Comparison of ENCODE assay signal across 29 cellular contexts in the genomic region with DNA sequence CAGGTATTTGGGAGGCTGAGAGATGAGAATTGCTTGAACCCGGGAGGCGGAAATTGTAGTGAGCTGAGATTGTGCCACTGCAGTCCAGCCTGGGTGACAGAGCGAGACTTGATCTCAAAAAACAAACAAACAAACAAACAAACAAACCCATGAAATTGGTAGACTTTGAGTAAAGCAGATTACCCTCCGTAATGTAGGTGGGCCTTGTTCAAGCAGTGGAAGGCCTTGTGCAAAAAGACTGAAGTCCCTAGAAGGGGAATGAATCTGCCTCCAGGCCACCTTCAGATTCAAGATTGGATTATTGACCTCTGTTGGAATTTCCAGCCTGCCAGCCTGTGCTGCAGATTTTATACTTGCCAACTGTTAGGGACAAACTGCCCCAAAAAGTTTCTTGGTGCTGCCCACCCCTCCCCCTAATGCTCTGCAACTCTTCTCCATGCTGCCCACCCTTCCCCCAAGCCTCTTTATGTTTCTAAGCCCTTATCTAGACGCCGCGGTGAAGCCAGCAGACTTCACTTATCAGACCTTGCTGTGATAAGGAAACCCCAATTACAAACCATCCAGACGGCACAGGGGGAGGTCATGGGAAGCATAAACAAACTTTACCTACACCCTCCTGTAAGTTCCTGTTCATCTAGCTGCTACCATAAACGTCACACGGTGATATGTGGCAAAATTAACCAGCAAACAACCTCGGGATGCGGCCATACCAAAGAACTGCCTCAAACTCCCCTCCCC. TPM values are rescaled to one million over a fixed set of nuclear protein-coding genes. Genes with fewer than 3 reads are reported as not detected.
DNase-seq lines count a peak whose midpoint lies in the region; ATAC-seq and TF ChIP-seq lines count a peak whose summit lies in the region.
"Had no signal": no experiment of that assay in that cellular context is flagged by ENCODE, and none has a peak within 500 bp of the region (broad histone marks: within the 10 kb centered on the region; RNA-seq: fewer than 3 reads in every experiment).

No MANE protein-coding gene starts in this region.

- CTCF ChIA-PET in Caco-2 (lab: Charles Lee): no interaction called here
- CTCF ChIA-PET in CD8-positive, alpha-beta T cell (lab: Charles Lee): no interaction called here

- H3K36me3 ChIP-seq in Caco-2 (ENCODE audit: control insufficient read depth, insufficient read depth, low read length) (no peaks in the 10 kb centered on the region), sigmoid colon (no peaks in the 10 kb centered on the region)
- no peaks in the 10 kb centered on the region for H3K36me3 ChIP-seq in CD8-positive, alpha-beta T cell (ENCODE audit: insufficient read depth, low read length)
- H3K36me3 ChIP-seq: breast epithelium had no signal

- TF ChIP-seq POLR2A in sigmoid colon (IDR thresholded peaks at IDR 0.05): no peak

- no peak for DNase-seq in Caco-2
- peak; percentile 70 for DNase-seq in NCI-H226
- peak; percentile 53 for DNase-seq in choroid plexus epithelial cell (ENCODE audit: low read depth)
- no peak for DNase-seq in nephron progenitor cell
- no peak for DNase-seq in CD8-positive, alpha-beta T cell
- DNase-seq in sigmoid colon: no peak
- DNase-seq in activated T-cell treated with anti-CD3 and anti-CD28 coated beads, Interleukin-2, amount 50 U/mL, for 1 hour: no peak
- no peak for DNase-seq in NCI-H524 treated with DMSO at 0.1 percent for 48 hours (lab: John Stamatoyannopoulos, UW)
- DNase-seq: activated CD4-positive, alpha-beta T cell treated with anti-CD3 and anti-CD28 coated beads, Interleukin-2, amount 50 U/mL, for 1 hour; activated CD8-positive, alpha-beta memory T cell treated with anti-CD3 and anti-CD28 coated beads, Interleukin-2, amount 50 U/mL, for 48 hours; activated effector memory CD4-positive, alpha-beta T cell treated with anti-CD3 and anti-CD28 coated beads, Interleukin-2, amount 50 U/mL, for 16 hours; head of caudate nucleus; NCI-H1092; NCI-H2029; NCI-H446 treated with DMSO at 0.1 percent for 48 hours; NK-92 treated with Interleukin-12 subunit alpha and Interleukin-12 subunit beta, amount 100 ng/mL, for 24 hours; substantia nigra had no signal

- H3K4me1 ChIP-seq in Caco-2: peaks cover 15% of the 10 kb centered on the region
- no peaks in the 10 kb centered on the region for H3K4me1 ChIP-seq in CD8-positive, alpha-beta T cell (ENCODE audit: insufficient read depth, low read length)
- no peaks in the 10 kb centered on the region for H3K4me1 ChIP-seq in sigmoid colon
- H3K4me1 ChIP-seq: breast epithelium, parathyroid adenoma had no signal

- H3K27ac Mint-ChIP-seq in Caco-2 (ENCODE audit: unreplicated experiment) (peak overlapping the region; percentile 42), nephron progenitor cell (peak overlapping the region; percentile 24)
- no peak overlapping the region for H3K27ac Mint-ChIP-seq in CD8-positive, alpha-beta T cell
- H3K27ac Mint-ChIP-seq: nephron had no signal

- no peaks in the 10 kb centered on the region for H3K36me3 Mint-ChIP-seq in Caco-2 (ENCODE audit: insufficient read depth, unreplicated experiment)
- H3K36me3 Mint-ChIP-seq in nephron progenitor cell (ENCODE audit: low read depth): peaks cover under 1% of the 10 kb centered on the region
- no peaks in the 10 kb centered on the region for H3K36me3 Mint-ChIP-seq in CD8-positive, alpha-beta T cell

- no peaks in the 10 kb centered on the region for H3K9me3 Mint-ChIP-seq in Caco-2 (ENCODE audit: unreplicated experiment)
- peaks cover 3% of the 10 kb centered on the region for H3K9me3 Mint-ChIP-seq in nephron progenitor cell
- no peaks in the 10 kb centered on the region for H3K9me3 Mint-ChIP-seq in CD8-positive, alpha-beta T cell
- H3K9me3 Mint-ChIP-seq: nephron had no signal

- H3K27me3 Mint-ChIP-seq in Caco-2 (ENCODE audit: insufficient read depth, unreplicated experiment): no peaks in the 10 kb centered on the region
- no peaks in the 10 kb centered on the region for H3K27me3 Mint-ChIP-seq in nephron progenitor cell (ENCODE audit: low read depth, poor library complexity)
- H3K27me3 Mint-ChIP-seq in CD8-positive, alpha-beta T cell (ENCODE audit: low read depth): peaks cover 28% of the 10 kb centered on the region

- TF ChIP-seq CTCF in Caco-2 (IDR thresholded peaks at IDR 0.05; ENCODE audit: insufficient read depth in 1 of 2, low read depth in 1 of 2, low read length in 1 of 2, severe bottlenecking in 1 of 2, unreplicated experiment in 1 of 2) (no peak), choroid plexus epithelial cell (conservative IDR thresholded peaks at IDR 0.05; ENCODE audit: low read depth, low read length) (no peak), nephron progenitor cell (IDR thresholded peaks at IDR 0.05) (no peak), sigmoid colon (IDR thresholded peaks at IDR 0.05) (no peak)
- TF ChIP-seq CTCF in CD8-positive, alpha-beta T cell (IDR thresholded peaks at IDR 0.05): no peak

- no peak for TF ChIP-seq EP300 in sigmoid colon (IDR thresholded peaks at IDR 0.05)

- H3K4me1 Mint-ChIP-seq in Caco-2 (ENCODE audit: low read depth, unreplicated experiment) (peaks cover 15% of the 10 kb centered on the region), nephron progenitor cell (peaks cover 20% of the 10 kb centered on the region)
- peaks cover 5% of the 10 kb centered on the region for H3K4me1 Mint-ChIP-seq in CD8-positive, alpha-beta T cell (ENCODE audit: low read depth)

- no peak overlapping the region for H3K4me3 ChIP-seq in Caco-2 (ENCODE audit: low read depth, low read length)
- H3K4me3 ChIP-seq in choroid plexus epithelial cell (ENCODE audit: low read depth, low read length): no peak overlapping the region
- no peak overlapping the region for H3K4me3 ChIP-seq in CD8-positive, alpha-beta T cell (ENCODE audit: low read depth, low read length)
- no peak overlapping the region for H3K4me3 ChIP-seq in sigmoid colon
- H3K4me3 ChIP-seq: breast epithelium had no signal

- intact Hi-C loops in Caco-2 (cut with micrococcal nuclease; ENCODE audit: unreplicated experiment) (no loop called here), sigmoid colon (cut with DNase I) (no loop called here)
- intact Hi-C loops in CD8-positive, alpha-beta T cell (cut with DNase I, micrococcal nuclease): no loop called here

- no TSS peak for BruUV-seq in Caco-2 (replicated peaks; lab: Mats Ljungman, UMichigan)

- H3K4me3 Mint-ChIP-seq in Caco-2 (ENCODE audit: unreplicated experiment) (peak overlapping the region; percentile 51), nephron progenitor cell (no peak overlapping the region)
- no peak overlapping the region for H3K4me3 Mint-ChIP-seq in CD8-positive, alpha-beta T cell
- H3K4me3 Mint-ChIP-seq: nephron had no signal

- POLR2A ChIA-PET in Caco-2 (lab: Charles Lee): no interaction called here
- POLR2A ChIA-PET in CD8-positive, alpha-beta T cell (lab: Charles Lee): no interaction called here

- H3K27ac ChIP-seq in CD8-positive, alpha-beta T cell (ENCODE audit: low read depth, low read length): no peak overlapping the region
- H3K27ac ChIP-seq in sigmoid colon: no peak overlapping the region
- H3K27ac ChIP-seq: breast epithelium, C4-2B, parathyroid adenoma had no signal

- H3K9me3 ChIP-seq in Caco-2 (peaks cover under 1% of the 10 kb centered on the region; the same call in 1 of the 2 replicates), sigmoid colon (no peaks in the 10 kb centered on the region)
- no peaks in the 10 kb centered on the region for H3K9me3 ChIP-seq in CD8-positive, alpha-beta T cell (ENCODE audit: low read length)
- H3K9me3 ChIP-seq: breast epithelium had no signal

- WGBS in sigmoid colon, 2 donors: 38 to 44% methylated on average over 12 of the region's 12 CpGs

- ATAC-seq in CD8-positive, alpha-beta T cell: no peak
- ATAC-seq: HepG2, Panc1, sciatic nerve had no signal

- H3K27me3 ChIP-seq in Caco-2 (replicated peaks; ENCODE audit: control insufficient read depth, insufficient read depth, low read length) (no peaks in the 10 kb centered on the region), sigmoid colon (no peaks in the 10 kb centered on the region)
- H3K27me3 ChIP-seq in CD8-positive, alpha-beta T cell (ENCODE audit: insufficient read depth, low read length): no peaks in the 10 kb centered on the region
- H3K27me3 ChIP-seq: breast epithelium had no signal

RNA-seq across cellular contexts. Expression of a gene that starts 17.0 kb away (rescaled TPM):
- total RNA-seq in Caco-2 (2022) (20.9 and 26.8 TPM in 2 replicates), sigmoid colon (10 to 100 TPM; 21.9 to 30.1 (median 25.7) TPM)
- not detected for total RNA-seq in CD8-positive, alpha-beta T cell
- 10 to 100 TPM; 13.5 to 17.4 (median 14.6) TPM for polyA plus RNA-seq in sigmoid colon

RNA-seq across cellular contexts. Expression of a gene that starts 32.7 kb away (rescaled TPM):
- total RNA-seq in Caco-2 (2022) (not detected in 2 replicates), sigmoid colon (not detected)
- not detected for total RNA-seq in CD8-positive, alpha-beta T cell
- polyA plus RNA-seq in sigmoid colon: not detected
- total RNA-seq: breast epithelium; HepG2; left lobe of liver; T-helper 1 cell treated with Interleukin-12 subunit alpha and Interleukin-12 subunit beta and Interleukin-4 antibody, amounts not matched to agents 30 ng/mL and 1 ng/mL, for 36 hours had no signal
- polyA plus RNA-seq: AG04450, fibroblast of lung, HepG2, urinary bladder had no signal

Comparison
In these comparisons a context has a peak if more than half of its experiments do, and no peak if none do; other contexts are left out.
1. DNase-seq: peak in NCI-H226 (single experiment) and choroid plexus epithelial cell (single experiment); none in Caco-2 (0 of 2), nephron progenitor cell (single experiment), CD8-positive, alpha-beta T cell (0 of 7), sigmoid colon (single experiment), activated T-cell treated with anti-CD3 and anti-CD28 coated beads, Interleukin-2, amount 50 U/mL, for 1 hour (single experiment) and NCI-H524 treated with DMSO at 0.1 percent for 48 hours (single experiment).
2. RNA of a gene that starts 17.0 kb away (total RNA-seq): 21.9 to 30.1 TPM in sigmoid colon and 20.9 to 26.8 TPM in Caco-2; not detected in CD8-positive, alpha-beta T cell; every median in the first group is over 10 times any median in the second.